12 cellular contexts compared by ENCODE assay signal in genomic region chr4:74402692-74403460, GRCh38. TPM values are rescaled to one million over a fixed set of nuclear protein-coding genes. Genes with fewer than 3 reads are reported as not detected.
DNase-seq lines count a peak whose midpoint lies in the region; ATAC-seq, FAIRE-seq and TF ChIP-seq lines count a peak whose summit lies in the region.
"Had no signal": no experiment of that assay in that cellular context is flagged by ENCODE, and none has a peak within 500 bp of the region (broad histone marks: within the 10 kb centered on the region; RNA-seq: fewer than 3 reads in every experiment).

No MANE protein-coding gene starts in this region.

- H3K9me3 Mint-ChIP-seq in progenitor cell of endocrine pancreas (ENCODE audit: low read depth), result peaks cover 3% of the 10 kb centered on the region
- H3K9me3 Mint-ChIP-seq: CD8-positive, alpha-beta T cell had no signal

- FAIRE-seq in colon (lab: Jason Lieb, UNC) (peak; percentile 21), D721Med (lab: Jason Lieb, UNC) (no peak)

- H3K27ac Mint-ChIP-seq in progenitor cell of endocrine pancreas, result no peak overlapping the region
- H3K27ac Mint-ChIP-seq: CD8-positive, alpha-beta T cell; neural progenitor cell had no signal

- no peak for TF ChIP-seq CTCF in progenitor cell of endocrine pancreas (IDR thresholded peaks at IDR 0.05; ENCODE audit: unreplicated experiment)
- no peak for TF ChIP-seq CTCF in D721Med (IDR thresholded peaks at IDR 0.05; ENCODE audit: insufficient read depth, missing control alignments)

- no peaks in the 10 kb centered on the region for H3K36me3 Mint-ChIP-seq in progenitor cell of endocrine pancreas (ENCODE audit: insufficient read depth)
- H3K36me3 Mint-ChIP-seq: neural progenitor cell had no signal

- H3K4me1 Mint-ChIP-seq in progenitor cell of endocrine pancreas (ENCODE audit: low read depth), result no peaks in the 10 kb centered on the region

- DNase-seq in NCI-H82 (lab: John Stamatoyannopoulos, UW) (no peak), progenitor cell of endocrine pancreas (ENCODE audit: low spot score, unreplicated experiment) (no peak), D721Med (ENCODE audit: insufficient read length, low spot score) (no peak), NCI-H2171 treated with DMSO at 0.1 percent for 48 hours (lab: John Stamatoyannopoulos, UW) (no peak)
- DNase-seq: activated gamma-delta T cell; CD8-positive, alpha-beta T cell; NCI-H524 treated with DMSO at 0.1 percent for 48 hours had no signal

- peak; percentile 97 for ATAC-seq in GM18870 (IDR thresholded peaks at IDR 0.05; ENCODE audit: unreplicated experiment)
- peak; percentile 86 for ATAC-seq in GM21737 (IDR thresholded peaks at IDR 0.05; ENCODE audit: unreplicated experiment)
- peak; percentile 93 for ATAC-seq in HG03280 (IDR thresholded peaks at IDR 0.05; ENCODE audit: unreplicated experiment)
- ATAC-seq: CD8-positive, alpha-beta T cell had no signal

- no peak overlapping the region for H3K4me3 Mint-ChIP-seq in progenitor cell of endocrine pancreas (ENCODE audit: low read depth)
- H3K4me3 Mint-ChIP-seq: CD8-positive, alpha-beta T cell; neural progenitor cell had no signal

- H3K27me3 Mint-ChIP-seq in progenitor cell of endocrine pancreas, result no peaks in the 10 kb centered on the region

RNA-seq across cellular contexts. Expression of gene EREG, which starts 37.9 kb away (rescaled TPM):
- total RNA-seq in progenitor cell of endocrine pancreas, result not detected in 2 replicates

RNA-seq across cellular contexts. Expression of gene AREG, which starts 42.1 kb away (rescaled TPM):
- total RNA-seq in progenitor cell of endocrine pancreas, result 2.2 and 3.6 TPM in 2 replicates
